In the genomic region with DNA sequence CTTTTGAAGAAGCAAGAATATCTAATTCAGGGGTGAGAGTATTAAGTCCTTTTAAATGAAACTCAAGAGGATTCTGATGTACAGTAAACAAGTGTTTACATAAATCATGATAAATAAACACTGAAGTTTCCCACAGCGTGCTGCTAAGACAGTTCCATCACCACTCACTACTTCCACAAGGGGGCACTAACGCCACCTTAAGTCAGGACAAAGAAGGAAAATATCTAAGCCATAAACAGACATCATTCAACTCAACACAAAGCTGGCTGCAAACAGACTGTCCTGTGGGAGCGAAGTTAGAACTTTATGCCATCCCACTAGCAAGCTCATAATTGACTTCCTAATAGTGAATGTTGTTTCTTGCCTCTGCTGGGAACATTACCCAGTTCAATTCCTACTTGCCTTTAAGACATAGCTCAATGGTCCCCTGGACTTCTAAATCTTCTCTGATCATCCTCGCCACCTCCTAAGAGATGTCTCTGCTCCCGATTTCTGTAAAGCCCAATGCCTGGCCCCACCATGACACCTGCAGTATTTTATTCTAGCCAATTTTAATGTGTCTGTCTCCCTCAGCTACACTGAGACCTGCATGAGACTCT, we compare ENCODE assay signal across 2 cellular contexts.
TF ChIP-seq lines count a peak whose summit lies in the region.

No MANE protein-coding gene starts in this region.

TF ChIP-seq in IMR-90, 13 proteins besides CTCF, POLR2A, EP300 and RAD21:
- TF ChIP-seq, protein P1, sequence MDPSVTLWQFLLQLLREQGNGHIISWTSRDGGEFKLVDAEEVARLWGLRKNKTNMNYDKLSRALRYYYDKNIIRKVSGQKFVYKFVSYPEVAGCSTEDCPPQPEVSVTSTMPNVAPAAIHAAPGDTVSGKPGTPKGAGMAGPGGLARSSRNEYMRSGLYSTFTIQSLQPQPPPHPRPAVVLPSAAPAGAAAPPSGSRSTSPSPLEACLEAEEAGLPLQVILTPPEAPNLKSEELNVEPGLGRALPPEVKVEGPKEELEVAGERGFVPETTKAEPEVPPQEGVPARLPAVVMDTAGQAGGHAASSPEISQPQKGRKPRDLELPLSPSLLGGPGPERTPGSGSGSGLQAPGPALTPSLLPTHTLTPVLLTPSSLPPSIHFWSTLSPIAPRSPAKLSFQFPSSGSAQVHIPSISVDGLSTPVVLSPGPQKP (IDR thresholded peaks at IDR 0.05; ENCODE audit: borderline replicate concordance, low read depth, low read length) = no peak
- TF ChIP-seq RFX5 (IDR thresholded peaks at IDR 0.05; ENCODE audit: low read depth, low read length) (no peak), SMC3 (IDR thresholded peaks at IDR 0.05; ENCODE audit: low read depth, low read length) (peak; percentile 98)

TF ChIP-seq in PFSK-1, 5 proteins besides CTCF, POLR2A, EP300 and RAD21 (continued from another document):
- TF ChIP-seq, protein P2, sequence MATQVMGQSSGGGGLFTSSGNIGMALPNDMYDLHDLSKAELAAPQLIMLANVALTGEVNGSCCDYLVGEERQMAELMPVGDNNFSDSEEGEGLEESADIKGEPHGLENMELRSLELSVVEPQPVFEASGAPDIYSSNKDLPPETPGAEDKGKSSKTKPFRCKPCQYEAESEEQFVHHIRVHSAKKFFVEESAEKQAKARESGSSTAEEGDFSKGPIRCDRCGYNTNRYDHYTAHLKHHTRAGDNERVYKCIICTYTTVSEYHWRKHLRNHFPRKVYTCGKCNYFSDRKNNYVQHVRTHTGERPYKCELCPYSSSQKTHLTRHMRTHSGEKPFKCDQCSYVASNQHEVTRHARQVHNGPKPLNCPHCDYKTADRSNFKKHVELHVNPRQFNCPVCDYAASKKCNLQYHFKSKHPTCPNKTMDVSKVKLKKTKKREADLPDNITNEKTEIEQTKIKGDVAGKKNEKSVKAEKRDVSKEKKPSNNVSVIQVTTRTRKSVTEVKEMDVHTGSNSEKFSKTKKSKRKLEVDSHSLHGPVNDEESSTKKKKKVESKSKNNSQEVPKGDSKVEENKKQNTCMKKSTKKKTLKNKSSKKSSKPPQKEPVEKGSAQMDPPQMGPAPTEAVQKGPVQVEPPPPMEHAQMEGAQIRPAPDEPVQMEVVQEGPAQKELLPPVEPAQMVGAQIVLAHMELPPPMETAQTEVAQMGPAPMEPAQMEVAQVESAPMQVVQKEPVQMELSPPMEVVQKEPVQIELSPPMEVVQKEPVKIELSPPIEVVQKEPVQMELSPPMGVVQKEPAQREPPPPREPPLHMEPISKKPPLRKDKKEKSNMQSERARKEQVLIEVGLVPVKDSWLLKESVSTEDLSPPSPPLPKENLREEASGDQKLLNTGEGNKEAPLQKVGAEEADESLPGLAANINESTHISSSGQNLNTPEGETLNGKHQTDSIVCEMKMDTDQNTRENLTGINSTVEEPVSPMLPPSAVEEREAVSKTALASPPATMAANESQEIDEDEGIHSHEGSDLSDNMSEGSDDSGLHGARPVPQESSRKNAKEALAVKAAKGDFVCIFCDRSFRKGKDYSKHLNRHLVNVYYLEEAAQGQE (IDR thresholded peaks at IDR 0.05; ENCODE audit: insufficient read depth in 1 of 2, low read depth in 2 of 2, low read length in 2 of 2) = no peak
- no peak for TF ChIP-seq TAF1 (IDR thresholded peaks at IDR 0.05; ENCODE audit: borderline replicate concordance, insufficient read depth, low read length)
TF ChIP-seq in PFSK-1: peak in this region for 1.
